16 cellular contexts compared by ENCODE assay signal in genomic region chr13:20708216-20708615, GRCh38. TPM values are rescaled to one million over a fixed set of nuclear protein-coding genes. Genes with fewer than 3 reads are reported as not detected.
A peak's percentile ranks its signal among the peaks of the same experiment; 100 is the strongest.
DNase-seq lines count a peak whose midpoint lies in the region; ATAC-seq and TF ChIP-seq lines count a peak whose summit lies in the region.
"Had no signal": no experiment of that assay in that cellular context is flagged by ENCODE, and none has a peak within 500 bp of the region (broad histone marks: within the 10 kb centered on the region; RNA-seq: fewer than 3 reads in every experiment).

No MANE protein-coding gene starts in this region.

- no peak for DNase-seq in HFFc6
- no peak for DNase-seq in caudate nucleus (lab: John Stamatoyannopoulos, UW)
- no peak for DNase-seq in suprapubic skin (ENCODE audit: low spot score in 2 of 2)
- DNase-seq in natural killer cell: no peak
- DNase-seq in type B pancreatic cell (ENCODE audit: extremely low spot score, unreplicated experiment): no peak
- DNase-seq: COR-L47, H7, NCI-H1105 treated with DMSO at 0.1 percent for 48 hours, NCI-H1694 treated with DMSO at 0.1 percent for 48 hours, NCI-H2107, NCI-H2227 treated with DMSO at 0.1 percent for 48 hours, NCI-H524 had no signal

- WGBS in gastroesophageal sphincter (ENCODE audit: low coverage in 1 of 2), 2 donors: 68 to 100% methylated on average over 1 to 2 of the region's 2 CpGs
- WGBS in suprapubic skin: 39% methylated on average over 2 of the region's 2 CpGs

- H3K9me3 Mint-ChIP-seq in HFFc6 (no peaks in the 10 kb centered on the region), natural killer cell (no peaks in the 10 kb centered on the region), type B pancreatic cell (no peaks in the 10 kb centered on the region)
- H3K9me3 Mint-ChIP-seq: IgD-negative memory B cell had no signal

- H3K27ac ChIP-seq in caudate nucleus (ENCODE audit: low read depth, low read length): peak overlapping the region; percentile 62
- peak overlapping the region in 3 of 4 donors; percentile 26 to 65 (median 56) for H3K27ac ChIP-seq in gastroesophageal sphincter
- peak overlapping the region; percentile 22 for H3K27ac ChIP-seq in suprapubic skin

- H3K9me3 ChIP-seq in gastroesophageal sphincter: no peaks in the 10 kb centered on the region
- H3K9me3 ChIP-seq in suprapubic skin: no peaks in the 10 kb centered on the region

- no peaks in the 10 kb centered on the region for H3K27me3 ChIP-seq in gastroesophageal sphincter
- no peaks in the 10 kb centered on the region for H3K27me3 ChIP-seq in suprapubic skin

- H3K4me1 ChIP-seq in gastroesophageal sphincter (peaks cover 0 to 31% (median 4%) of the 10 kb centered on the region in 3 donors), suprapubic skin (peaks cover 28% of the 10 kb centered on the region)

- no peak overlapping the region for H3K4me3 Mint-ChIP-seq in HFFc6
- no peak overlapping the region for H3K4me3 Mint-ChIP-seq in natural killer cell
- H3K4me3 Mint-ChIP-seq in type B pancreatic cell: no peak overlapping the region
- H3K4me3 Mint-ChIP-seq: IgD-negative memory B cell had no signal

- H3K27ac Mint-ChIP-seq in HFFc6 (peak overlapping the region; percentile 46), natural killer cell (no peak overlapping the region), type B pancreatic cell (no peak overlapping the region)

- intact Hi-C loops in natural killer cell (cut with micrococcal nuclease): loop anchor here (10.0 kb wide), 1 partner anchor 183 kb away; the partner anchor contains the start of gene CRYL1

- TF ChIP-seq EP300 in gastroesophageal sphincter (IDR thresholded peaks at IDR 0.05) (no peak), suprapubic skin (IDR thresholded peaks at IDR 0.05) (no peak)

- TF ChIP-seq POLR2A in gastroesophageal sphincter (IDR thresholded peaks at IDR 0.05) (no peak), suprapubic skin (IDR thresholded peaks at IDR 0.05) (no peak)

- TF ChIP-seq CTCF in HFFc6 (IDR thresholded peaks at IDR 0.05) (no peak), gastroesophageal sphincter (IDR thresholded peaks at IDR 0.05) (no peak), suprapubic skin (IDR thresholded peaks at IDR 0.05) (no peak), natural killer cell (IDR thresholded peaks at IDR 0.05) (no peak), type B pancreatic cell (conservative IDR thresholded peaks at IDR 0.05) (no peak)

- ATAC-seq in gastroesophageal sphincter (no peak), natural killer cell (no peak), HG02610 (IDR thresholded peaks at IDR 0.05; ENCODE audit: unreplicated experiment) (no peak)
- ATAC-seq: Panc1 had no signal

- H3K4me1 Mint-ChIP-seq in HFFc6 (ENCODE audit: low read depth): peaks cover 39% of the 10 kb centered on the region
- H3K4me1 Mint-ChIP-seq in natural killer cell: peaks cover 8 to 16% of the 10 kb centered on the region in 2 donors
- H3K4me1 Mint-ChIP-seq in type B pancreatic cell (ENCODE audit: unreplicated experiment): no peaks in the 10 kb centered on the region

- H3K36me3 ChIP-seq in gastroesophageal sphincter (no peaks in the 10 kb centered on the region), suprapubic skin (no peaks in the 10 kb centered on the region)

- H3K4me3 ChIP-seq in gastroesophageal sphincter (no peak overlapping the region), suprapubic skin (no peak overlapping the region)

- H3K36me3 Mint-ChIP-seq in HFFc6 (ENCODE audit: low read depth): no peaks in the 10 kb centered on the region
- H3K36me3 Mint-ChIP-seq in natural killer cell: no peaks in the 10 kb centered on the region
- H3K36me3 Mint-ChIP-seq in type B pancreatic cell: no peaks in the 10 kb centered on the region
- H3K36me3 Mint-ChIP-seq: IgD-negative memory B cell had no signal

- H3K27me3 Mint-ChIP-seq in HFFc6 (ENCODE audit: insufficient read depth) (peaks cover 2% of the 10 kb centered on the region), natural killer cell (ENCODE audit: low read depth in 2 of 2) (peaks cover 11 to 13% of the 10 kb centered on the region in 2 donors), type B pancreatic cell (peaks cover 12% of the 10 kb centered on the region)
- H3K27me3 Mint-ChIP-seq: IgD-negative memory B cell had no signal

RNA-seq across cellular contexts. Expression of gene IL17D, which starts 4.7 kb away (rescaled TPM):
- under 1 TPM; 0.28 to 0.99 (median 0.61) TPM for total RNA-seq in HFFc6 (2021; fragmentation: NEBNext Ultra II Directional; extraction: Animal tissue kit (Norgen Biotek cat#: 25700))
- total RNA-seq in gastroesophageal sphincter (1 to 10 TPM; 1.4 to 7.2 (median 4.2) TPM), suprapubic skin (1 to 10 TPM in 1 of 4 donors, under 1 TPM in 3; 0.26 to 1.5 (median 0.50) TPM), natural killer cell (under 1 TPM; 0.14 to 0.33 (median 0.25) TPM), type B pancreatic cell (ENCODE audit: low replicate concordance) (1.5 and 6.3 TPM in 2 replicates)
- total RNA-seq: H7 had no signal
